In the genomic region with DNA sequence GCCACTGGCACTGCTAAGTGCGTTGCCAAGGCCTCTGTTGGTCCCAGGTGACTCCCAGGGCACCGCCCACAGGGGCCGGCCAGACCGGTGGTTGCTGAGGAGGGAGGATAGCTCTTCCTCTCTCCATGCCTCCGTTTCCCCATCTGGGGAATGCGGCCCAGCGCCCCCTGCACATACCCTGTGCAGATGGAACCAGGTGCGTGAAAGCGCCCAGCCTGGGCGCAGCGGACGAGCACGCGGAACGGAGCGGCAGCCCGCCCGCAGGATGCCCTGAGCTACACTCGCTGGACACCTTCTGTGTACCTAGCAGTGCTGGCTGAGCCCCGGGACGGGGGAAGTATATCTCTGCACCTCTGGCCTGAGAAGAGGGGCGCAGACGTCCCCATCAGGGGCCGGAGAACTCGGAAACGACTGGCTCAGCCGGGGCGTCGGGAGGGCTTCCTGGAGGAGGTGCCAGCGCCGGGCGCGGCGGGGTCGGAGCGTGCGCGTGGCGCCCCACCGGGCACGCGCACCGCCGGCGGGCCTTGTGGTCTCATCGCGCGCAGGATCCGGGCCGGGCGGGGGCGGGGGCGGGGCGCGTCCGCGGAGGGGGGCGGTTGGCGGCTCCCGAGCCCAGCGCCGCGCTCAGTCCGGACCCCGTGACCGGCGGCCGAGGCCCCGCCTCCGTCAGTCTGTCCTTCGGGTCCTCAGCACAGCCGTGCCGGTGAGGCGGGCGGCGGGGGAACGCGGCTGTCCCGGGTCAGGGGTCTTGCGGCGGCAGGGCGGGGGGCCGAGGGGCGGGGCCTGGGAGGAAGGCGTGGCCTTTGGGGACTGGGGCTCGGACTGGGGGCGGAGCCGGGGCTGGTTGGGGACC, we compare ENCODE assay signal across 8 cellular contexts. TPM values are rescaled to one million over a fixed set of nuclear protein-coding genes. Genes with fewer than 3 reads are reported as not detected.
DNase-seq lines count a peak whose midpoint lies in the region; ATAC-seq and TF ChIP-seq lines count a peak whose summit lies in the region.

A gene (minus strand): TSS at position 6 of the 853 bp plus-strand sequence. CDS start 76 bp downstream, outside the sequence.
A gene with protein sequence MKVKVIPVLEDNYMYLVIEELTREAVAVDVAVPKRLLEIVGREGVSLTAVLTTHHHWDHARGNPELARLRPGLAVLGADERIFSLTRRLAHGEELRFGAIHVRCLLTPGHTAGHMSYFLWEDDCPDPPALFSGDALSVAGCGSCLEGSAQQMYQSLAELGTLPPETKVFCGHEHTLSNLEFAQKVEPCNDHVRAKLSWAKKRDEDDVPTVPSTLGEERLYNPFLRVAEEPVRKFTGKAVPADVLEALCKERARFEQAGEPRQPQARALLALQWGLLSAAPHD (plus strand): TSS at position 669 of the 853 bp plus-strand sequence. CDS start 404 bp downstream, outside the sequence.

- ATAC-seq in lower lobe of right lung (peak; percentile 21 to 46), HG02840 (IDR thresholded peaks at IDR 0.05; ENCODE audit: low FRiP score, unreplicated experiment) (no peak), HG02970 (IDR thresholded peaks at IDR 0.05; ENCODE audit: low FRiP score, unreplicated experiment) (no peak)

- intact Hi-C loops in lower lobe of right lung (cut with DNase I) = no loop called here

- H3K27me3 ChIP-seq in lower lobe of right lung (ENCODE audit: low read depth) = peaks cover 31% of the 10 kb centered on the region

- H3K9me3 ChIP-seq in lower lobe of right lung = no peaks in the 10 kb centered on the region

- no peak for TF ChIP-seq EP300 in Ishikawa (IDR thresholded peaks at IDR 0.05; ENCODE audit: borderline replicate concordance)

- H3K27ac ChIP-seq in coronary artery (peak within 1 kb of the TSS in 1 of 2 donors; percentile 44), lower lobe of right lung (peak within 1 kb of the TSS; percentile 38)

- TF ChIP-seq CTCF in GM10248 (IDR thresholded peaks at IDR 0.05; ENCODE audit: control extremely low read depth, extremely low read depth, low read depth, missing control alignments) = no peak
- TF ChIP-seq CTCF in coronary artery (IDR thresholded peaks at IDR 0.05) = no peak
- no peak for TF ChIP-seq CTCF in lower lobe of right lung (IDR thresholded peaks at IDR 0.05)

- peaks cover 29% of the 10 kb centered on the region for H3K4me1 ChIP-seq in lower lobe of right lung

- H3K36me3 ChIP-seq in lower lobe of right lung = peaks cover 5% of the 10 kb centered on the region

- POLR2A ChIA-PET in GM10248 (lab: Yijun Ruan, JAX) = interaction anchor here (1.2 kb wide), 1 partner anchor 9 kb away, joined by 5 read pairs; no protein-coding TSS in a partner anchor

- TF ChIP-seq RAD21 in Ishikawa (IDR thresholded peaks at IDR 0.05; ENCODE audit: low read depth) = no peak

- peak within 1 kb of the TSS; percentile 72 for H3K4me3 ChIP-seq in coronary artery
- peak within 1 kb of the TSS; percentile 58 for H3K4me3 ChIP-seq in lower lobe of right lung

- CTCF ChIA-PET in GM10248 (lab: Yijun Ruan, JAX) = interaction anchor here (2.5 to 8.0 kb wide), 3 partner anchors 11 to 59 kb away, joined by 12 to 59 read pairs (median 14); a partner anchor contains a TSS

- DNase-seq in GM10248 (ENCODE audit: extremely low spot score) (peak; percentile 81), coronary artery (ENCODE audit: low spot score) (no peak), lower lobe of right lung (peak; percentile 75)
- DNase-seq in activated CD4-positive, CD25-positive, alpha-beta regulatory T cell treated with anti-CD3 and anti-CD28 coated beads, Interleukin-2, amount 50 U/mL, for 72 hours = peak; percentile 67
- peak; percentile 55 to 61 for DNase-seq in stimulated activated CD8-positive, alpha-beta memory T cell treated with anti-CD3 and anti-CD28 coated beads, Interleukin-2, amount 100 ng/mL, for 48 hours (ENCODE audit: low read depth in 2 of 2)

TF ChIP-seq in Ishikawa, 13 proteins besides CTCF, POLR2A, EP300 and RAD21:
- TF ChIP-seq, protein P1, sequence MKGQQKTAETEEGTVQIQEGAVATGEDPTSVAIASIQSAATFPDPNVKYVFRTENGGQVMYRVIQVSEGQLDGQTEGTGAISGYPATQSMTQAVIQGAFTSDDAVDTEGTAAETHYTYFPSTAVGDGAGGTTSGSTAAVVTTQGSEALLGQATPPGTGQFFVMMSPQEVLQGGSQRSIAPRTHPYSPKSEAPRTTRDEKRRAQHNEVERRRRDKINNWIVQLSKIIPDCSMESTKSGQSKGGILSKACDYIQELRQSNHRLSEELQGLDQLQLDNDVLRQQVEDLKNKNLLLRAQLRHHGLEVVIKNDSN (IDR thresholded peaks at IDR 0.05) = peak; percentile 56
- no peak for TF ChIP-seq FOXM1 (IDR thresholded peaks at IDR 0.05; ENCODE audit: borderline replicate concordance, low read depth)
- 0 out of 2 replicates have a peak, but pooled peaks have one; percentile 13 for TF ChIP-seq ZBTB7A (IDR thresholded peaks at IDR 0.05; ENCODE audit: low read depth)

RNA-seq across cellular contexts. Expression of the first gene that starts in this region (rescaled TPM):
- total RNA-seq in lower lobe of right lung = 26.1 TPM

RNA-seq across cellular contexts. Expression of the second gene that starts in this region (rescaled TPM):
- total RNA-seq in lower lobe of right lung = 15.6 TPM

Comparison
In these comparisons a context has a peak if more than half of its experiments do, and no peak if none do; other contexts are left out.
1. ATAC-seq: peak in lower lobe of right lung (2 of 2); none in HG02840 (single experiment) and HG02970 (single experiment).